ENCODE assay signal across 20 cellular contexts in genomic region chr6:119986934-119987549, GRCh38.
DNase-seq lines count a peak whose midpoint lies in the region; ATAC-seq and TF ChIP-seq lines count a peak whose summit lies in the region.
"Had no signal": no experiment of that assay in that cellular context is flagged by ENCODE, and none has a peak within 500 bp of the region (broad histone marks: within the 10 kb centered on the region; RNA-seq: fewer than 3 reads in every experiment).

No MANE protein-coding gene starts in this region.

- H3K4me3 Mint-ChIP-seq in stimulated activated naive CD8-positive, alpha-beta T cell treated with anti-CD3 and anti-CD28 coated beads, Interleukin-15, amount 100 ng/mL, for 72 hours: no peak overlapping the region
- no peak overlapping the region for H3K4me3 Mint-ChIP-seq in WTC11
- H3K4me3 Mint-ChIP-seq in effector memory CD8-positive, alpha-beta T cell: no peak overlapping the region
- no peak overlapping the region for H3K4me3 Mint-ChIP-seq in activated CD4-positive, alpha-beta memory T cell treated with anti-CD3 and anti-CD28 coated beads for 36 hours
- H3K4me3 Mint-ChIP-seq: activated naive CD4-positive, alpha-beta T cell treated with anti-CD3 and anti-CD28 coated beads for 36 hours; CD4-positive, CD25-positive, alpha-beta regulatory T cell; stimulated activated naive CD8-positive, alpha-beta T cell treated with anti-CD3 and anti-CD28 coated beads, Interleukin-15, Interleukin-2, amounts not matched to agents 100 ng/mL and 50 ng/mL, for 24 hours had no signal

- no peaks in the 10 kb centered on the region for H3K4me1 Mint-ChIP-seq in stimulated activated naive CD8-positive, alpha-beta T cell treated with anti-CD3 and anti-CD28 coated beads, Interleukin-15, amount 100 ng/mL, for 72 hours
- H3K4me1 Mint-ChIP-seq in WTC11: no peaks in the 10 kb centered on the region
- H3K4me1 Mint-ChIP-seq in effector memory CD8-positive, alpha-beta T cell (ENCODE audit: low read depth in 2 of 2): no peaks in the 10 kb centered on the region
- H3K4me1 Mint-ChIP-seq in activated CD4-positive, alpha-beta memory T cell treated with anti-CD3 and anti-CD28 coated beads for 36 hours (ENCODE audit: low read depth): no peaks in the 10 kb centered on the region
- H3K4me1 Mint-ChIP-seq: CD4-positive, CD25-positive, alpha-beta regulatory T cell had no signal

- CTCF ChIA-PET in WTC11 (lab: Charles Lee): no interaction called here
- CTCF ChIA-PET in activated CD4-positive, alpha-beta memory T cell treated with anti-CD3 and anti-CD28 coated beads for 36 hours (lab: Charles Lee): no interaction called here

- POLR2A ChIA-PET in WTC11 (lab: Charles Lee): no interaction called here
- POLR2A ChIA-PET in activated CD4-positive, alpha-beta memory T cell treated with anti-CD3 and anti-CD28 coated beads for 36 hours (lab: Charles Lee): interaction anchor here (0.6 kb wide), 1 partner anchor 7 kb away, joined by 4 read pairs; no protein-coding TSS in a partner anchor

- H3K36me3 Mint-ChIP-seq in WTC11: no peaks in the 10 kb centered on the region
- no peaks in the 10 kb centered on the region for H3K36me3 Mint-ChIP-seq in effector memory CD8-positive, alpha-beta T cell (ENCODE audit: insufficient read depth)
- no peaks in the 10 kb centered on the region for H3K36me3 Mint-ChIP-seq in activated CD4-positive, alpha-beta memory T cell treated with anti-CD3 and anti-CD28 coated beads for 36 hours
- H3K36me3 Mint-ChIP-seq: CD4-positive, CD25-positive, alpha-beta regulatory T cell had no signal

- DNase-seq in stimulated activated naive CD8-positive, alpha-beta T cell treated with anti-CD3 and anti-CD28 coated beads, Interleukin-15, amount 100 ng/mL, for 72 hours: no peak
- DNase-seq in stimulated activated naive CD8-positive, alpha-beta T cell treated with anti-CD3 and anti-CD28 coated beads, Interleukin-15, Interleukin-2, amounts not matched to agents 100 U/mL and 50 U/mL, for 24 hours: no peak
- DNase-seq in WTC11 (ENCODE audit: low spot score): no peak
- no peak for DNase-seq in effector memory CD8-positive, alpha-beta T cell
- DNase-seq in activated CD4-positive, alpha-beta T cell treated with anti-CD3 and anti-CD28 coated beads, Interleukin-2, amount 50 U/mL, for 48 hours: no peak
- no peak for DNase-seq in HuH-7.5 (ENCODE audit: low spot score)
- DNase-seq in activated CD4-positive, alpha-beta memory T cell treated with anti-CD3 and anti-CD28 coated beads for 36 hours: no peak
- DNase-seq: ACHN; activated CD4-positive, alpha-beta T cell treated with anti-CD3 and anti-CD28 coated beads for 48 hours; activated naive CD4-positive, alpha-beta T cell treated with anti-CD3 and anti-CD28 coated beads for 36 hours; CD4-positive, CD25-positive, alpha-beta regulatory T cell; colonic mucosa; DMS53; KBM-7; left lung; NCI-H1092; NCI-H748 treated with DMSO at 0.1 percent for 48 hours; retina had no signal

- peak overlapping the region in 1 of 2 donors; percentile 24 for H3K27ac Mint-ChIP-seq in stimulated activated naive CD8-positive, alpha-beta T cell treated with anti-CD3 and anti-CD28 coated beads, Interleukin-15, amount 100 ng/mL, for 72 hours
- no peak overlapping the region for H3K27ac Mint-ChIP-seq in WTC11
- no peak overlapping the region for H3K27ac Mint-ChIP-seq in effector memory CD8-positive, alpha-beta T cell
- H3K27ac Mint-ChIP-seq in activated CD4-positive, alpha-beta memory T cell treated with anti-CD3 and anti-CD28 coated beads for 36 hours: no peak overlapping the region
- H3K27ac Mint-ChIP-seq: activated naive CD4-positive, alpha-beta T cell treated with anti-CD3 and anti-CD28 coated beads for 36 hours; CD4-positive, CD25-positive, alpha-beta regulatory T cell; stimulated activated naive CD8-positive, alpha-beta T cell treated with anti-CD3 and anti-CD28 coated beads, Interleukin-15, Interleukin-2, amounts not matched to agents 100 ng/mL and 50 ng/mL, for 24 hours had no signal

- no peak for TF ChIP-seq CTCF in WTC11 (IDR thresholded peaks at IDR 0.05)

- H3K9me3 Mint-ChIP-seq in stimulated activated naive CD8-positive, alpha-beta T cell treated with anti-CD3 and anti-CD28 coated beads, Interleukin-15, amount 100 ng/mL, for 72 hours: no peaks in the 10 kb centered on the region
- no peaks in the 10 kb centered on the region for H3K9me3 Mint-ChIP-seq in WTC11
- H3K9me3 Mint-ChIP-seq in effector memory CD8-positive, alpha-beta T cell: peaks cover 0 to 2% of the 10 kb centered on the region in 2 donors
- no peaks in the 10 kb centered on the region for H3K9me3 Mint-ChIP-seq in activated CD4-positive, alpha-beta memory T cell treated with anti-CD3 and anti-CD28 coated beads for 36 hours
- H3K9me3 Mint-ChIP-seq: activated naive CD4-positive, alpha-beta T cell treated with anti-CD3 and anti-CD28 coated beads for 36 hours; stimulated activated naive CD8-positive, alpha-beta T cell treated with anti-CD3 and anti-CD28 coated beads, Interleukin-15, Interleukin-2, amounts not matched to agents 100 ng/mL and 50 ng/mL, for 24 hours had no signal

- intact Hi-C loops in activated CD4-positive, alpha-beta memory T cell treated with anti-CD3 and anti-CD28 coated beads for 36 hours (cut with micrococcal nuclease): no loop called here

- ATAC-seq in stimulated activated naive CD8-positive, alpha-beta T cell treated with anti-CD3 and anti-CD28 coated beads, Interleukin-15, amount 100 ng/mL, for 72 hours: peak; percentile 53
- no peak for ATAC-seq in stimulated activated naive CD8-positive, alpha-beta T cell treated with anti-CD3 and anti-CD28 coated beads, Interleukin-15, Interleukin-2, amounts not matched to agents 100 U/mL and 50 U/mL, for 24 hours
- ATAC-seq in HG02981 (IDR thresholded peaks at IDR 0.05; ENCODE audit: unreplicated experiment) (peak; percentile 61), WTC11 (peak; percentile 89)
- ATAC-seq in effector memory CD8-positive, alpha-beta T cell (replicated peaks): no peak
- ATAC-seq: left lung had no signal

- no peaks in the 10 kb centered on the region for H3K27me3 Mint-ChIP-seq in stimulated activated naive CD8-positive, alpha-beta T cell treated with anti-CD3 and anti-CD28 coated beads, Interleukin-15, amount 100 ng/mL, for 72 hours
- H3K27me3 Mint-ChIP-seq in WTC11 (ENCODE audit: low read depth): no peaks in the 10 kb centered on the region
- no peaks in the 10 kb centered on the region for H3K27me3 Mint-ChIP-seq in effector memory CD8-positive, alpha-beta T cell
- H3K27me3 Mint-ChIP-seq in activated CD4-positive, alpha-beta memory T cell treated with anti-CD3 and anti-CD28 coated beads for 36 hours: peaks cover 1% of the 10 kb centered on the region
- H3K27me3 Mint-ChIP-seq: CD4-positive, CD25-positive, alpha-beta regulatory T cell had no signal

TF ChIP-seq in WTC11, 78 proteins besides CTCF, POLR2A, EP300 and RAD21:
- TF ChIP-seq PREB (CRISPR knock-in tag; IDR thresholded peaks at IDR 0.05; ENCODE audit: borderline replicate concordance): no peak
- TF ChIP-seq OVOL2 (CRISPR knock-in tag; IDR thresholded peaks at IDR 0.05; ENCODE audit: borderline replicate concordance): no peak
- TF ChIP-seq ZMAT4 (CRISPR knock-in tag; IDR thresholded peaks at IDR 0.05): no peak
- no peak for TF ChIP-seq SP1 (CRISPR knock-in tag; conservative IDR thresholded peaks at IDR 0.05)
- TF ChIP-seq ZNF671 (CRISPR knock-in tag; IDR thresholded peaks at IDR 0.05): no peak
- TF ChIP-seq GABPB1 (CRISPR knock-in tag; IDR thresholded peaks at IDR 0.05): peak; percentile 48; the same call in 1 of the 2 replicates
- no peak for TF ChIP-seq ZBTB21 (CRISPR knock-in tag; IDR thresholded peaks at IDR 0.05; ENCODE audit: borderline replicate concordance)

Comparison
In these comparisons a context has a peak if more than half of its experiments do, and no peak if none do; other contexts are left out.
1. ATAC-seq: peak in stimulated activated naive CD8-positive, alpha-beta T cell treated with anti-CD3 and anti-CD28 coated beads, Interleukin-15, amount 100 ng/mL, for 72 hours (single experiment), HG02981 (single experiment) and WTC11 (single experiment); none in stimulated activated naive CD8-positive, alpha-beta T cell treated with anti-CD3 and anti-CD28 coated beads, Interleukin-15, Interleukin-2, amounts not matched to agents 100 U/mL and 50 U/mL, for 24 hours (single experiment) and effector memory CD8-positive, alpha-beta T cell (single experiment).